Comparison of ENCODE assay signal across 7 cellular contexts in genomic region chr16:24541534-24541933, GRCh38. TPM values are rescaled to one million over a fixed set of nuclear protein-coding genes. Genes with fewer than 3 reads are reported as not detected.
DNase-seq lines count a peak whose midpoint lies in the region; ATAC-seq and TF ChIP-seq lines count a peak whose summit lies in the region.

No MANE protein-coding gene starts in this region.

- intact Hi-C loops in stomach (cut with DNase I; ENCODE audit: low total_unique reads), result no loop called here

- peaks cover 50% of the 10 kb centered on the region for H3K4me1 Mint-ChIP-seq in activated CD8-positive, alpha-beta T cell treated with anti-CD3 and anti-CD28 coated beads, Interleukin-2, amount 10 ng/mL, durations not matched to agents 7 days and 5 days (ENCODE audit: low read depth)

- CTCF ChIA-PET in activated CD8-positive, alpha-beta T cell treated with anti-CD3 and anti-CD28 coated beads, Interleukin-2, amount 10 ng/mL, durations not matched to agents 7 days and 5 days (lab: Charles Lee), result interaction anchor here (0.6 to 3.1 kb wide), 2 partner anchors 25 to 570 kb away, joined by 3 to 13 read pairs; partner anchors contain the start of gene LCMT1

- H3K9ac ChIP-seq in HUES6 (ENCODE audit: low read length) (peak overlapping the region; percentile 100), iPS-18a (ENCODE audit: low read length) (peak overlapping the region; percentile 90)

- H3K9me3 ChIP-seq in HUES6 (ENCODE audit: control insufficient read depth, insufficient read depth, low read depth, low read length), result no peaks in the 10 kb centered on the region
- H3K9me3 ChIP-seq in iPS-18a (ENCODE audit: control insufficient read depth, low read depth, low read length), result no peaks in the 10 kb centered on the region
- no peaks in the 10 kb centered on the region for H3K9me3 ChIP-seq in stomach

- peaks cover 6% of the 10 kb centered on the region; the same call in 1 of the 2 replicates for H3K4me1 ChIP-seq in HUES6 (ENCODE audit: control insufficient read depth, insufficient read depth, low read length)
- H3K4me1 ChIP-seq in iPS-18a (ENCODE audit: control insufficient read depth, low read depth, low read length), result peaks cover 16% of the 10 kb centered on the region
- H3K4me1 ChIP-seq in stomach, result peaks cover 32 to 55% (median 45%) of the 10 kb centered on the region in 4 donors

- H3K4me3 Mint-ChIP-seq in activated CD8-positive, alpha-beta T cell treated with anti-CD3 and anti-CD28 coated beads, Interleukin-2, amount 10 ng/mL, durations not matched to agents 7 days and 5 days, result peak overlapping the region; percentile 95

- H3K27me3 Mint-ChIP-seq in activated CD8-positive, alpha-beta T cell treated with anti-CD3 and anti-CD28 coated beads, Interleukin-2, amount 10 ng/mL, durations not matched to agents 7 days and 5 days (ENCODE audit: low read depth), result peaks cover 2% of the 10 kb centered on the region

- no peak for TF ChIP-seq POLR2A in stomach (IDR thresholded peaks at IDR 0.05)

- H3K4me3 ChIP-seq in HUES6 (ENCODE audit: low read depth, low read length) (peak overlapping the region; percentile 73), iPS-18a (ENCODE audit: low read length) (peak overlapping the region; percentile 84), stomach (peak overlapping the region; percentile 74 to 99 (median 84))

- ATAC-seq in activated CD8-positive, alpha-beta T cell treated with anti-CD3 and anti-CD28 coated beads, Interleukin-2, amount 10 ng/mL, durations not matched to agents 7 days and 5 days, result no peak

- H3K27me3 ChIP-seq in HUES6 (ENCODE audit: control insufficient read depth, insufficient read depth, low read length), result no peaks in the 10 kb centered on the region
- H3K27me3 ChIP-seq in iPS-18a (ENCODE audit: control insufficient read depth, insufficient read depth, low read length), result no peaks in the 10 kb centered on the region
- no peaks in the 10 kb centered on the region for H3K27me3 ChIP-seq in stomach

- peak overlapping the region; percentile 96 for H3K27ac Mint-ChIP-seq in activated CD8-positive, alpha-beta T cell treated with anti-CD3 and anti-CD28 coated beads, Interleukin-2, amount 10 ng/mL, durations not matched to agents 7 days and 5 days

- peaks cover 47% of the 10 kb centered on the region for H3K36me3 Mint-ChIP-seq in activated CD8-positive, alpha-beta T cell treated with anti-CD3 and anti-CD28 coated beads, Interleukin-2, amount 10 ng/mL, durations not matched to agents 7 days and 5 days (ENCODE audit: low read depth)

- no peak for DNase-seq in activated CD8-positive, alpha-beta T cell treated with anti-CD3 and anti-CD28 coated beads, Interleukin-2, amount 10 ng/mL, durations not matched to agents 7 days and 5 days
- DNase-seq in stomach, result no peak
- DNase-seq in DMS 273 treated with DMSO at 0.1 percent for 48 hours (lab: John Stamatoyannopoulos, UW), result no peak
- no peak for DNase-seq in NCI-H1048 (lab: John Stamatoyannopoulos, UW)
- no peak for DNase-seq in UCSD-AML1 (lab: John Stamatoyannopoulos, UW; ENCODE audit: unreplicated experiment)

- H3K27ac ChIP-seq in HUES6 (ENCODE audit: low read depth, low read length) (no peak overlapping the region), iPS-18a (ENCODE audit: low read length) (no peak overlapping the region), stomach (peak overlapping the region in 4 of 5 donors; percentile 99 to 100 (median 100))

- POLR2A ChIA-PET in activated CD8-positive, alpha-beta T cell treated with anti-CD3 and anti-CD28 coated beads, Interleukin-2, amount 10 ng/mL, durations not matched to agents 7 days and 5 days (lab: Charles Lee), result interaction anchor here (0.7 to 1.6 kb wide), 5 partner anchors 8 to 569 kb away, joined by 3 to 6 read pairs (median 5); no protein-coding TSS in a partner anchor

- no peak for TF ChIP-seq CTCF in stomach (IDR thresholded peaks at IDR 0.05)

- no peaks in the 10 kb centered on the region for H3K9me3 Mint-ChIP-seq in activated CD8-positive, alpha-beta T cell treated with anti-CD3 and anti-CD28 coated beads, Interleukin-2, amount 10 ng/mL, durations not matched to agents 7 days and 5 days (ENCODE audit: insufficient read depth)

- 0 to 2% (median 1%) methylated on average over 3 of the region's 3 CpGs for WGBS in stomach, 5 donors

- H3K36me3 ChIP-seq in HUES6 (ENCODE audit: control insufficient read depth, insufficient read depth, low read length) (peaks cover 30% of the 10 kb centered on the region), iPS-18a (ENCODE audit: control insufficient read depth, low read depth, low read length) (peaks cover 17% of the 10 kb centered on the region), stomach (peaks cover under 1 to 8% (median 5%) of the 10 kb centered on the region in 4 donors)

- no peak for TF ChIP-seq EP300 in stomach (IDR thresholded peaks at IDR 0.05)

RNA-seq across cellular contexts. Expression of gene RBBP6, which starts 2.2 kb away (rescaled TPM):
- 10 to 100 TPM; 56.5 to 57.1 TPM for total RNA-seq in activated CD8-positive, alpha-beta T cell treated with anti-CD3 and anti-CD28 coated beads, Interleukin-2, amount 10 ng/mL, durations not matched to agents 7 days and 5 days
- 100 to 1,000 TPM in 1 of 5 donors, 10 to 100 TPM in 4; 23.3 to 130 (median 46.1) TPM for total RNA-seq in stomach
- 10 to 100 TPM in 2 of 3 donors, 1 to 10 TPM in 1; 9.0 to 33.8 (median 29.8) TPM for polyA plus RNA-seq in stomach

Comparison
In these comparisons a context has a peak if more than half of its experiments do, and no peak if none do; other contexts are left out.
1. H3K27ac ChIP-seq: peak in stomach (4 of 5); none in HUES6 (single experiment) and iPS-18a (single experiment).
2. Peak in every context shown above with its lines, with median percentiles within 50 percentile points of each other: H3K4me3 ChIP-seq.